Comparison of ENCODE assay signal across 8 cellular contexts in the genomic region with DNA sequence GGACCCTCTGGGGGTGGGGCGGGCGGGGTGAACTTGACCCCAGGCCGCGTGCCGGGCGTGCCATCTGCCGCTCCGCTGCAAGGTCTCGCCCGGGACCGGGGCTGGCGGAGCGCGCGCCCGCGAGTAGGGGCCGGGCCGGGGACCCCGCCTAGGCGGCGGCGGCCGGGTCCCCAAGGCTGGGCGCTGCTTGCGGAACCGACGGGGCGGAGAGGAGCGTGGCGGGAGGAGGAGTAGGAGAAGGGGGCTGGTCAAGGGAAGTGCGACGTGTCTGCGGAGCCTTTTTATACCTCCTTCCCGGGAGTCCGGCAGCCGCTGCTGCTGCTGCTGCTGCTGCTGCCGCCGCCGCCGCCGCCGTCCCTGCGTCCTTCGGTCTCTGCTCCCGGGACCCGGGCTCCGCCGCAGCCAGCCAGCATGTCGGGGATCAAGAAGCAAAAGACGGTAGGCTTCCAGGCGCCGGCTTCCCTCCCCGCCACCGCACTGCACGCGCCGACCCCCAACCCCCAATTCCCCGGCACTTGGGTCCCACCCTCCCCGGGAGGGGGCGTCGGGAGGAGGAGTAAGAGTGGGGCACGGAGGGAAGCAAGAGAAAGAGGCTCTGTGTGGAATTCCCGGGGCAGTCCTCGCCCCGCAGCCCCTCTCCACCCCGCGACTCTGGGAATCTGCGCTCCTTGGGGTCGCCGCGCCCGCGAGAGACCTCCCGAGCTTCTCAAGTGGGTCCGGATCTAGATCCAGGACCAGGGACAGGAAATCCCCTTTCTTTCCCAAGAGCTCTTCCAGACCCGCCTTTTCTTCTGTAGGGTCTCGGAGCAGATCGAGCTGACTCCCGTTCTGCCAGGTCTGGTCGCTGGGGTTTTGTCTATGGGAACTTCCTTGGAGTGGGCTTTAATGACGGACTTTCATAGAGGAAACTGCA. TPM values are rescaled to one million over a fixed set of nuclear protein-coding genes. Genes with fewer than 3 reads are reported as not detected.
A peak's percentile ranks its signal among the peaks of the same experiment; 100 is the strongest.
DNase-seq lines count a peak whose midpoint lies in the region; TF ChIP-seq lines count a peak whose summit lies in the region.

Gene PAPSS2 (plus strand): TSS at position 308 of the 913 bp plus-strand sequence. CDS start 104 bp downstream, at position 412.

- peak within 1 kb of the TSS; percentile 87 for H2AFZ ChIP-seq in osteoblast (ENCODE audit: low read length)

- 0 out of 2 replicates have a peak, but pooled peaks have one; percentile 7 for TF ChIP-seq CTCF in GM12874 (IDR thresholded peaks at IDR 0.05; ENCODE audit: insufficient read depth, low read depth, low read length)
- TF ChIP-seq CTCF in osteoblast (IDR thresholded peaks at IDR 0.05; ENCODE audit: extremely low read depth, low read depth, low read length): no peak

- H3K4me2 ChIP-seq in osteoblast (ENCODE audit: insufficient read depth, low read length): peak within 1 kb of the TSS; percentile 97

- H3K36me3 ChIP-seq in osteoblast (ENCODE audit: insufficient read depth, low read length): peaks cover 7% of the 10 kb centered on the region

- H3K4me3 Mint-ChIP-seq in activated naive CD4-positive, alpha-beta T cell treated with anti-CD3 and anti-CD28 coated beads, Interleukin-2, amount 50 U/mL, for 24 hours: peak within 1 kb of the TSS; percentile 82

- H3K4me1 Mint-ChIP-seq in activated naive CD4-positive, alpha-beta T cell treated with anti-CD3 and anti-CD28 coated beads, Interleukin-2, amount 50 U/mL, for 24 hours: peaks cover 22% of the 10 kb centered on the region

- intact Hi-C loops in head of caudate nucleus (cut with DNase I): no loop called here

- peaks cover 47% of the 10 kb centered on the region for H3K4me1 ChIP-seq in osteoblast (ENCODE audit: insufficient read depth, low read length)

- peak within 1 kb of the TSS; percentile 46 for H3K27ac Mint-ChIP-seq in activated naive CD4-positive, alpha-beta T cell treated with anti-CD3 and anti-CD28 coated beads, Interleukin-2, amount 50 U/mL, for 24 hours

- DNase-seq in 8988T (peak; percentile 48), NCI-H748 treated with DMSO at 0.1 percent for 48 hours (lab: John Stamatoyannopoulos, UW) (peak; percentile 9), head of caudate nucleus (peak in 36 of 42 donors; percentile 2 to 48 (median 18)), osteoblast (ENCODE audit: insufficient read length, low spot score, missing footprints) (peak; percentile 84), H4 (ENCODE audit: low spot score) (no peak), putamen (ENCODE audit: low spot score) (no peak)

- H3K4me3 ChIP-seq in osteoblast (ENCODE audit: insufficient read depth, low read length): peak within 1 kb of the TSS; percentile 95

- no peaks in the 10 kb centered on the region for H3K9me3 ChIP-seq in osteoblast (ENCODE audit: low read depth, low read length)

- no peaks in the 10 kb centered on the region for H3K36me3 Mint-ChIP-seq in activated naive CD4-positive, alpha-beta T cell treated with anti-CD3 and anti-CD28 coated beads, Interleukin-2, amount 50 U/mL, for 24 hours

- peak within 1 kb of the TSS; percentile 85 for H3K27ac ChIP-seq in osteoblast (ENCODE audit: low read depth, low read length)

- no peaks in the 10 kb centered on the region for H3K27me3 ChIP-seq in osteoblast (ENCODE audit: insufficient read depth, low read length)

- H4K20me1 ChIP-seq in osteoblast (ENCODE audit: insufficient read depth, low read length): peaks cover 17% of the 10 kb centered on the region

- H3K27me3 Mint-ChIP-seq in activated naive CD4-positive, alpha-beta T cell treated with anti-CD3 and anti-CD28 coated beads, Interleukin-2, amount 50 U/mL, for 24 hours: peaks cover 35% of the 10 kb centered on the region

- peaks cover 48% of the 10 kb centered on the region for H3K79me2 ChIP-seq in osteoblast (ENCODE audit: insufficient read depth, low read length)

- no peaks in the 10 kb centered on the region for H3K9me3 Mint-ChIP-seq in activated naive CD4-positive, alpha-beta T cell treated with anti-CD3 and anti-CD28 coated beads, Interleukin-2, amount 50 U/mL, for 24 hours

RNA-seq across cellular contexts. Expression of gene PAPSS2, which starts in this region (rescaled TPM):
- 70.1 and 81.8 TPM in 2 replicates for total RNA-seq in osteoblast
- total RNA-seq in H4 (2014; rRNA removed; shearing (Covaris generic)): 0.17 TPM in 1 of 2 replicates, not detected in the other

Comparison
In these comparisons a context has a peak if more than half of its experiments do, and no peak if none do; other contexts are left out.
1. RNA of gene PAPSS2 (total RNA-seq): 70.1 to 81.8 TPM in osteoblast; 0.17 TPM in H4; every median in the first group is over 10 times any median in the second.
2. DNase-seq: peak in 8988T (single experiment), NCI-H748 treated with DMSO at 0.1 percent for 48 hours (single experiment), head of caudate nucleus (36 of 42) and osteoblast (single experiment); none in H4 (single experiment) and putamen (single experiment).